In genomic region chr9:94065535-94065961, GRCh38 we compare ENCODE assay signal across 8 cellular contexts. TPM values are rescaled to one million over a fixed set of nuclear protein-coding genes. Genes with fewer than 3 reads are reported as not detected.
DNase-seq lines count a peak whose midpoint lies in the region; TF ChIP-seq lines count a peak whose summit lies in the region.

No MANE protein-coding gene starts in this region.

- H4K8ac ChIP-seq in trophoblast cell (ENCODE audit: low read depth, low read length) = no peak overlapping the region

- H3K9me3 ChIP-seq in SK-N-MC (ENCODE audit: low read depth, low read length) = no peaks in the 10 kb centered on the region
- peaks cover 7% of the 10 kb centered on the region for H3K9me3 ChIP-seq in trophoblast cell (ENCODE audit: insufficient read depth, low read depth, low read length)

- no peak overlapping the region for H3K18ac ChIP-seq in trophoblast cell (ENCODE audit: low read length)

- no peaks in the 10 kb centered on the region for H3K79me2 ChIP-seq in trophoblast cell (ENCODE audit: control insufficient read depth, insufficient read depth, low read length, poor library complexity)

- no peak overlapping the region for H2AK5ac ChIP-seq in trophoblast cell (ENCODE audit: low read length)

- no peak overlapping the region for H3K27ac Mint-ChIP-seq in activated naive CD4-positive, alpha-beta T cell treated with anti-CD3 and anti-CD28 coated beads, Interleukin-2, amount 10 ng/mL, durations not matched to agents 7 days and 5 days
- no peak overlapping the region for H3K27ac Mint-ChIP-seq in type B pancreatic cell

- TF ChIP-seq CTCF in GM12864 (IDR thresholded peaks at IDR 0.05; ENCODE audit: low read depth, low read length, missing control alignments) = peak; percentile 88
- peak; percentile 90 for TF ChIP-seq CTCF in type B pancreatic cell (conservative IDR thresholded peaks at IDR 0.05)

- no CpG with 5 or more reads among the region's 2 CpGs for WGBS in trophoblast cell (ENCODE audit: extremely low coverage, insufficient coverage, insufficient read length)

- H3K27me3 Mint-ChIP-seq in activated naive CD4-positive, alpha-beta T cell treated with anti-CD3 and anti-CD28 coated beads, Interleukin-2, amount 10 ng/mL, durations not matched to agents 7 days and 5 days = no peaks in the 10 kb centered on the region
- no peaks in the 10 kb centered on the region for H3K27me3 Mint-ChIP-seq in type B pancreatic cell

- no peak overlapping the region for H2BK5ac ChIP-seq in trophoblast cell (ENCODE audit: low read depth, low read length, poor library complexity)

- no peak overlapping the region for H2BK12ac ChIP-seq in trophoblast cell (ENCODE audit: low read length)

- DNase-seq in GM12864 (ENCODE audit: low read depth) (peak; percentile 60), NAMALWA (ENCODE audit: low spot score) (peak; percentile 84), SK-N-MC (ENCODE audit: low read depth, low spot score) (peak; percentile 67), glomerular endothelial cell (ENCODE audit: extremely low read depth, low read depth, low spot score) (peak; percentile 80), trophoblast cell (peak; percentile 54 to 87), type B pancreatic cell (ENCODE audit: extremely low spot score, unreplicated experiment) (no peak), cortex of kidney (lab: John Stamatoyannopoulos, UW) (no peak)
- DNase-seq in activated naive CD4-positive, alpha-beta T cell treated with anti-CD3 and anti-CD28 coated beads, Interleukin-2, amount 10 ng/mL, durations not matched to agents 7 days and 5 days = peak; percentile 82

- no peak overlapping the region for H4K12ac ChIP-seq in trophoblast cell (ENCODE audit: low read depth, low read length)

- H3K79me1 ChIP-seq in trophoblast cell (ENCODE audit: low read length) = no peaks in the 10 kb centered on the region

- H3K4me3 ChIP-seq in GM12864 (ENCODE audit: low read depth, low read length) (no peak overlapping the region), SK-N-MC (no peak overlapping the region), trophoblast cell (ENCODE audit: low read depth, low read length) (no peak overlapping the region)

- H3K4me2 ChIP-seq in trophoblast cell (ENCODE audit: low read length) = no peak overlapping the region

- CTCF ChIA-PET in activated naive CD4-positive, alpha-beta T cell treated with anti-CD3 and anti-CD28 coated beads, Interleukin-2, amount 10 ng/mL, durations not matched to agents 7 days and 5 days (lab: Charles Lee) = interaction anchor here (0.6 to 5.8 kb wide), 9 partner anchors 8 to 179 kb away, joined by 3 to 136 read pairs (median 4); no protein-coding TSS in a partner anchor

- no peaks in the 10 kb centered on the region for H3K27me3 ChIP-seq in trophoblast cell (ENCODE audit: insufficient read depth, low read length)

- H3K36me3 Mint-ChIP-seq in activated naive CD4-positive, alpha-beta T cell treated with anti-CD3 and anti-CD28 coated beads, Interleukin-2, amount 10 ng/mL, durations not matched to agents 7 days and 5 days = peaks cover 7% of the 10 kb centered on the region
- peaks cover 15% of the 10 kb centered on the region for H3K36me3 Mint-ChIP-seq in type B pancreatic cell

- no peak overlapping the region for H3K27ac ChIP-seq in SK-N-MC
- no peak overlapping the region for H3K27ac ChIP-seq in trophoblast cell (ENCODE audit: low read depth, low read length)

- H3K36me3 ChIP-seq in SK-N-MC (ENCODE audit: insufficient read depth, low read length) (no peaks in the 10 kb centered on the region), trophoblast cell (ENCODE audit: control insufficient read depth in 1 of 2, insufficient read depth in 2 of 2, low read length in 2 of 2) (peaks cover 0 to 2% of the 10 kb centered on the region in 2 experiments)

- H2BK120ac ChIP-seq in trophoblast cell (ENCODE audit: insufficient read depth, low read length, poor library complexity) = no peak overlapping the region

- no peaks in the 10 kb centered on the region for H3K4me1 Mint-ChIP-seq in activated naive CD4-positive, alpha-beta T cell treated with anti-CD3 and anti-CD28 coated beads, Interleukin-2, amount 10 ng/mL, durations not matched to agents 7 days and 5 days
- H3K4me1 Mint-ChIP-seq in type B pancreatic cell (ENCODE audit: unreplicated experiment) = no peaks in the 10 kb centered on the region

- H3K23ac ChIP-seq in trophoblast cell (ENCODE audit: low read length) = no peak overlapping the region

- no peak overlapping the region for H3K9ac ChIP-seq in SK-N-MC (ENCODE audit: insufficient read length)
- H3K9ac ChIP-seq in trophoblast cell (ENCODE audit: low read length) = no peak overlapping the region

- no peak overlapping the region for H3K4ac ChIP-seq in trophoblast cell (ENCODE audit: low read depth, low read length)

- peaks cover 9% of the 10 kb centered on the region for H3K9me3 Mint-ChIP-seq in activated naive CD4-positive, alpha-beta T cell treated with anti-CD3 and anti-CD28 coated beads, Interleukin-2, amount 10 ng/mL, durations not matched to agents 7 days and 5 days
- H3K9me3 Mint-ChIP-seq in type B pancreatic cell = peaks cover 4% of the 10 kb centered on the region

- H4K91ac ChIP-seq in trophoblast cell (ENCODE audit: low read depth, low read length) = no peak overlapping the region

- H3K4me3 Mint-ChIP-seq in activated naive CD4-positive, alpha-beta T cell treated with anti-CD3 and anti-CD28 coated beads, Interleukin-2, amount 10 ng/mL, durations not matched to agents 7 days and 5 days = no peak overlapping the region
- H3K4me3 Mint-ChIP-seq in type B pancreatic cell = no peak overlapping the region

- no peak overlapping the region for H2AFZ ChIP-seq in trophoblast cell (ENCODE audit: insufficient read depth, low read length, poor library complexity)

- H3K4me1 ChIP-seq in trophoblast cell (ENCODE audit: control insufficient read depth in 1 of 2, insufficient read depth in 2 of 2, low read length in 2 of 2) = no peaks in the 10 kb centered on the region

- no peak overlapping the region for H3K14ac ChIP-seq in trophoblast cell (ENCODE audit: low read length)

RNA-seq across cellular contexts. Expression of gene PTPDC1, which starts 18.7 kb away (rescaled TPM):
- total RNA-seq in glomerular endothelial cell = 10.1 and 12.7 TPM in 2 replicates
- polyA plus RNA-seq in trophoblast cell (2013) = 3.4 and 4.0 TPM in 2 replicates
- total RNA-seq in type B pancreatic cell (ENCODE audit: low replicate concordance) = 6.1 and 7.9 TPM in 2 replicates

Comparison
In these comparisons a context has a peak if more than half of its experiments do, and no peak if none do; other contexts are left out.
1. DNase-seq: peak in GM12864 (single experiment), NAMALWA (single experiment), SK-N-MC (single experiment), activated naive CD4-positive, alpha-beta T cell treated with anti-CD3 and anti-CD28 coated beads, Interleukin-2, amount 10 ng/mL, durations not matched to agents 7 days and 5 days (single experiment), glomerular endothelial cell (single experiment) and trophoblast cell (2 of 2); none in type B pancreatic cell (single experiment) and cortex of kidney (single experiment).